In the genomic region with DNA sequence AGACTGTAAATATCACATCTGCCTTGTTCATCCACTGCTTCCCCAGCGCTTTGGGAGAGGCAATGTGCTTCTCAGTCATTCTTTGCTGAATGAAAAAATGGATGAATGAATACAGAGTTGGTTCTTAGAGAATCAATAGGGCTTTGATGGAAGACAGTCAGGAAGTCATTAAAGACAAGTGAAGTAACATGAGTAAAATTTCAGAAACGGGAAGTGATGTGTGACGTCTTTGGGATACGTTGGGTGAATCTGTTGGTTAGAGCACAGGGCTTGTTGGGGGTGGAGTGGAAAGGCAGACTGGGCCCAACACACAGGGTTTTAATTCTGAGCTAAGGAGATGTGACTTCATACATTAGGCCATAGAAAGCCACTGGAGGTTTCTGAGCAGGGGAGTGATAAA, we compare ENCODE assay signal across 1 cellular context.
TF ChIP-seq lines count a peak whose summit lies in the region.

No MANE protein-coding gene starts in this region.

TF ChIP-seq in H1, 55 proteins besides CTCF, POLR2A, EP300 and RAD21 (continued from another document):
- TF ChIP-seq CEBPB (IDR thresholded peaks at IDR 0.05; ENCODE audit: low read depth, low read length) (no peak), TEAD4 (IDR thresholded peaks at IDR 0.05; ENCODE audit: low read depth, low read length) (no peak), RXRA (IDR thresholded peaks at IDR 0.05; ENCODE audit: insufficient read depth, low read depth, low read length) (no peak), SRF (IDR thresholded peaks at IDR 0.05; ENCODE audit: low read depth, low read length) (no peak)
TF ChIP-seq in H1: peak in this region for 0.
